8 cellular contexts compared by ENCODE assay signal in the genomic region with DNA sequence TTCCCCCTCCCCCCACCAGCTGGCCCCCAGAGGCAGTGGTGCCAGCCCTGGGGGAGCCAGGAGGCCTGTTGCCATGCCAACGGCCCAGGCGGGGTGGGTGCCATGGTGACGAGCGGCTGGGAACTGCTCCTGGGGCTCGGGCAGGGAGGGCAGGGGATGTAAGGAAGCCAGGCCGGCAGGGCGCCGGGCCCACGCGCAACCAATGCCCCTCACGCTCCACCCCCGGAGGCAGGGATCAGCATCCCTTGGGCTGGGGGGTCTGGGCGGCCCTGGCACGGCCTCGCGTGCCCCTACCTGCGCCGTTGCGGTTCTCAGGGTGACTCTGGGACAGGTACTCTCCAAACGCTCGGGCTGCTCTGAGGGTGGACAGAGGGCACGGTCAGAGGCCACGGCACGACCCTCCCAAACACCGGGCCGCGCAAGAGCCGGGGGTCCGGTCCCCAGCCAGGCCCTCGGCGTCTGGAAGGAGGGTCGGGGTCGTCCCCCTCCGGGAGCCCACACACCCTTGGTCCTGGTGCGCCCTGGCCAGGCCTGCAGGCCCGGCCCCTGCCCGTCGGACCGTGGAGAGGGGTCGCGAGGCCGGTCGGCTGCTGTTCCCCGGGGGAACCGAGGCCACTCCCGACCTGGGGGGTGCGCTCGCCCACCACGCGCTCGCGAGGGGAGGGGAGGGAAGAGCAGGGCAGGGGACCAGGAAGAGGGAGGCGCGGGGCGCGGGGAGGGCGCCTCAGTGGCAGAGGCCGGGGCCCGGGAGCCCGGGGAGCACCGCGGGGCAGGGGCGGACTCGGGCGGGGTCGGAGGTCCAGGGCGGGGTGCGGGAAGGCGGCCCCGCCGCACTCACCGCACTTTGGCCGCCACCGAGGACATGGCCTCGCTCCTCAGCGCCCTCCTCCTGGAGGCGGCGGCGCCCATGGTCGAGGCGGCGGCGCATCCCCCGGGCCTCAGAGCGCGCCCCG. TPM values are rescaled to one million over a fixed set of nuclear protein-coding genes. Genes with fewer than 3 reads are reported as not detected.
A peak's percentile ranks its signal among the peaks of the same experiment; 100 is the strongest.
DNase-seq lines count a peak whose midpoint lies in the region; ATAC-seq and TF ChIP-seq lines count a peak whose summit lies in the region.

No MANE protein-coding gene starts in this region.

- TF ChIP-seq CTCF in WI38 (IDR thresholded peaks at IDR 0.05; ENCODE audit: low read depth, low read length) (no peak), fibroblast of the aortic adventitia (IDR thresholded peaks at IDR 0.05; ENCODE audit: insufficient read depth, low read length) (no peak), GM13976 (IDR thresholded peaks at IDR 0.05; ENCODE audit: borderline replicate concordance, control extremely low read depth, extremely low read depth, insufficient read depth, missing control alignments) (no peak)

- H3K18ac ChIP-seq in neuronal stem cell (ENCODE audit: low read length): peak overlapping the region; percentile 93

- H2BK15ac ChIP-seq in neuronal stem cell (ENCODE audit: low read length): peak overlapping the region; percentile 37

- H3K4me3 ChIP-seq in WI38 (ENCODE audit: low read depth, low read length) (peak overlapping the region; percentile 72), fibroblast of the aortic adventitia (ENCODE audit: low read depth, low read length) (peak overlapping the region; percentile 73), neuronal stem cell (ENCODE audit: low read length in 2 of 2) (peak overlapping the region; percentile 81 to 91)

- ATAC-seq in activated CD4-positive, CD25-positive, alpha-beta regulatory T cell treated with anti-CD3 and anti-CD28 coated beads, Interleukin-2, amount 50 U/mL, for 24 hours: peak; percentile 8 to 10
- ATAC-seq in HG03039 (IDR thresholded peaks at IDR 0.05; ENCODE audit: unreplicated experiment) (peak; percentile 9), HG02938 (IDR thresholded peaks at IDR 0.05; ENCODE audit: unreplicated experiment) (no peak)

- H3K23ac ChIP-seq in neuronal stem cell (ENCODE audit: low read depth, low read length, poor library complexity): peak overlapping the region; percentile 93

- H3K4me2 ChIP-seq in neuronal stem cell (ENCODE audit: insufficient read depth, low read length, poor library complexity, severe bottlenecking): peak overlapping the region; percentile 97

- peaks cover 0 to 6% (median 0%) of the 10 kb centered on the region in 3 experiments for H3K27me3 ChIP-seq in neuronal stem cell (ENCODE audit: control insufficient read depth in 3 of 3, insufficient read depth in 3 of 3, low read depth in 1 of 3, low read length in 3 of 3)

- in situ Hi-C loops in GM13976 (cut with MboI; ENCODE audit: low sequenced_read_pairs, unreplicated experiment): no loop called here

- H3K4me1 ChIP-seq in neuronal stem cell (ENCODE audit: control insufficient read depth in 2 of 2, insufficient read depth in 1 of 2, low read depth in 1 of 2, low read length in 2 of 2): peaks cover 11 to 20% of the 10 kb centered on the region in 2 donors

- H3K9ac ChIP-seq in neuronal stem cell (ENCODE audit: low read depth, low read length, poor library complexity): peak overlapping the region; percentile 99

- no peak overlapping the region for H4K91ac ChIP-seq in neuronal stem cell (ENCODE audit: low read depth, low read length, poor library complexity)

- peak overlapping the region; percentile 99 for H2AFZ ChIP-seq in neuronal stem cell (ENCODE audit: low read length)

- peaks cover 19 to 40% of the 10 kb centered on the region in 2 donors for H3K36me3 ChIP-seq in neuronal stem cell (replicated peaks in 1 of 2; ENCODE audit: control insufficient read depth in 2 of 2, insufficient read depth in 2 of 2, low read length in 2 of 2)

- no peak overlapping the region for H3K27ac ChIP-seq in neuronal stem cell (replicated peaks; ENCODE audit: low read length)

- peak overlapping the region; percentile 98 for H3K14ac ChIP-seq in neuronal stem cell (ENCODE audit: low read length)

- H3K79me1 ChIP-seq in neuronal stem cell (ENCODE audit: low read depth, low read length): peaks cover 23% of the 10 kb centered on the region

- peak overlapping the region; percentile 82 for H2BK5ac ChIP-seq in neuronal stem cell (ENCODE audit: low read length)

- H2BK120ac ChIP-seq in neuronal stem cell (ENCODE audit: low read depth, low read length): peak overlapping the region; percentile 17

- no peak overlapping the region for H4K8ac ChIP-seq in neuronal stem cell (ENCODE audit: low read depth, low read length)

- no peak overlapping the region for H2BK12ac ChIP-seq in neuronal stem cell (ENCODE audit: low read length)

- peaks cover 0 to 2% of the 10 kb centered on the region in 2 donors for H3K9me3 ChIP-seq in neuronal stem cell (replicated peaks in 1 of 2; ENCODE audit: control insufficient read depth in 2 of 2, insufficient read depth in 1 of 2, low read depth in 1 of 2, low read length in 2 of 2)

- peak overlapping the region; percentile 99 for H2AK5ac ChIP-seq in neuronal stem cell (ENCODE audit: low read depth, low read length)

- H3K4ac ChIP-seq in neuronal stem cell (ENCODE audit: low read length): peak overlapping the region; percentile 76

- WGBS in neuronal stem cell (ENCODE audit: extremely low coverage in 2 of 2, insufficient read length in 2 of 2, insufficient replicate concordance in 1 of 2), 2 donors: no CpG with 5 or more reads among the region's 87 CpGs

- no peak for DNase-seq in activated CD4-positive, CD25-positive, alpha-beta regulatory T cell (lab: John Stamatoyannopoulos, UW)
- DNase-seq in fibroblast of the aortic adventitia (ENCODE audit: low read depth) (no peak), neuronal stem cell (ENCODE audit: low spot score) (no peak), GM13976 (ENCODE audit: low spot score) (no peak)

RNA-seq across cellular contexts. Expression of a gene that starts 0.7 kb away (rescaled TPM):
- 29.1 and 29.6 TPM in 2 replicates for total RNA-seq in fibroblast of the aortic adventitia (ENCODE audit: low replicate concordance)
- polyA plus RNA-seq in neuronal stem cell (2013, experiment 1 of 2): 46.8 TPM
- polyA plus RNA-seq in neuronal stem cell (2013, experiment 2 of 2): 45.0 TPM

RNA-seq across cellular contexts. Expression of a gene that starts 17.3 kb away (rescaled TPM):
- total RNA-seq in fibroblast of the aortic adventitia (ENCODE audit: low replicate concordance): not detected in 2 replicates
- polyA plus RNA-seq in neuronal stem cell (2013, experiment 1 of 2): 0.03 TPM
- polyA plus RNA-seq in neuronal stem cell (2013, experiment 2 of 2): 0.04 TPM

RNA-seq across cellular contexts. Expression of a gene that starts 35.3 kb away (rescaled TPM):
- 0.36 and 0.74 TPM in 2 replicates for total RNA-seq in fibroblast of the aortic adventitia (ENCODE audit: low replicate concordance)
- 0.61 TPM for polyA plus RNA-seq in neuronal stem cell (2013, experiment 1 of 2)
- polyA plus RNA-seq in neuronal stem cell (2013, experiment 2 of 2): 0.64 TPM

RNA-seq across cellular contexts. Expression of a gene that starts 35.5 kb away (rescaled TPM):
- 5.2 and 14.3 TPM in 2 replicates for total RNA-seq in fibroblast of the aortic adventitia (ENCODE audit: low replicate concordance)
- 21.1 TPM for polyA plus RNA-seq in neuronal stem cell (2013, experiment 1 of 2)
- polyA plus RNA-seq in neuronal stem cell (2013, experiment 2 of 2): 19.9 TPM
